ENCODE assay signal across 8 cellular contexts in genomic region chr1:112808861-112809684, GRCh38.
A peak's percentile ranks its signal among the peaks of the same experiment; 100 is the strongest.
DNase-seq lines count a peak whose midpoint lies in the region; ATAC-seq and TF ChIP-seq lines count a peak whose summit lies in the region.

No MANE protein-coding gene starts in this region.

- TF ChIP-seq POLR2A in lower leg skin (IDR thresholded peaks at IDR 0.05): no peak

- ATAC-seq in HG02588 (IDR thresholded peaks at IDR 0.05; ENCODE audit: unreplicated experiment): peak; percentile 58
- ATAC-seq in HG02884 (IDR thresholded peaks at IDR 0.05; ENCODE audit: unreplicated experiment): no peak

- DNase-seq in DMS53 (lab: John Stamatoyannopoulos, UW) (peak; percentile 77), NCI-H345 (lab: John Stamatoyannopoulos, UW) (peak; percentile 54), dermis blood vessel endothelial cell (peak; percentile 86), lower leg skin (ENCODE audit: low spot score in 2 of 2) (peak; percentile 47 to 92)
- peak; percentile 68 for DNase-seq in activated CD4-positive, alpha-beta T cell treated with anti-CD3 and anti-CD28 coated beads, Interleukin-2, amount 10 ng/mL, durations not matched to agents 7 days and 5 days
- peak; percentile 21 to 36 (median 35) for DNase-seq in stimulated activated CD4-positive, alpha-beta T cell treated with anti-CD3 and anti-CD28 coated beads, TNF-alpha, amount 100 ng/mL, for 4 hours (ENCODE audit: low read depth in 3 of 3)

- no peak overlapping the region for H3K4me3 Mint-ChIP-seq in activated CD4-positive, alpha-beta T cell treated with anti-CD3 and anti-CD28 coated beads, Interleukin-2, amount 10 ng/mL, durations not matched to agents 7 days and 5 days

- 20 to 21% methylated on average over 8 of the region's 8 CpGs for WGBS in lower leg skin, 2 donors

- peak in 1 of 3 donors; percentile 38 for TF ChIP-seq CTCF in lower leg skin (IDR thresholded peaks at IDR 0.05)

- H3K27me3 Mint-ChIP-seq in activated CD4-positive, alpha-beta T cell treated with anti-CD3 and anti-CD28 coated beads, Interleukin-2, amount 10 ng/mL, durations not matched to agents 7 days and 5 days: peaks cover 7% of the 10 kb centered on the region

- H3K4me3 ChIP-seq in lower leg skin (ENCODE audit: low read depth, poor library complexity, severe bottlenecking): no peak overlapping the region

- H3K4me1 Mint-ChIP-seq in activated CD4-positive, alpha-beta T cell treated with anti-CD3 and anti-CD28 coated beads, Interleukin-2, amount 10 ng/mL, durations not matched to agents 7 days and 5 days: no peaks in the 10 kb centered on the region

- no peak overlapping the region for H3K27ac Mint-ChIP-seq in activated CD4-positive, alpha-beta T cell treated with anti-CD3 and anti-CD28 coated beads, Interleukin-2, amount 10 ng/mL, durations not matched to agents 7 days and 5 days

- no peaks in the 10 kb centered on the region for H3K9me3 Mint-ChIP-seq in activated CD4-positive, alpha-beta T cell treated with anti-CD3 and anti-CD28 coated beads, Interleukin-2, amount 10 ng/mL, durations not matched to agents 7 days and 5 days

- CTCF ChIA-PET in activated CD4-positive, alpha-beta T cell treated with anti-CD3 and anti-CD28 coated beads, Interleukin-2, amount 10 ng/mL, durations not matched to agents 7 days and 5 days (lab: Charles Lee): no interaction called here

- no peaks in the 10 kb centered on the region for H3K36me3 Mint-ChIP-seq in activated CD4-positive, alpha-beta T cell treated with anti-CD3 and anti-CD28 coated beads, Interleukin-2, amount 10 ng/mL, durations not matched to agents 7 days and 5 days (ENCODE audit: low read depth)

- POLR2A ChIA-PET in activated CD4-positive, alpha-beta T cell treated with anti-CD3 and anti-CD28 coated beads, Interleukin-2, amount 10 ng/mL, durations not matched to agents 7 days and 5 days (lab: Charles Lee): no interaction called here

- intact Hi-C loops in lower leg skin (cut with DNase I; ENCODE audit: low total_unique reads): no loop called here

Comparison
In these comparisons a context has a peak if more than half of its experiments do, and no peak if none do; other contexts are left out.
1. DNase-seq: peak in every context shown above with its lines; median percentile 86 in dermis blood vessel endothelial cell; 77 in DMS53; 70 in lower leg skin; 68 in activated CD4-positive, alpha-beta T cell treated with anti-CD3 and anti-CD28 coated beads, Interleukin-2, amount 10 ng/mL, durations not matched to agents 7 days and 5 days; 54 in NCI-H345; 35 in stimulated activated CD4-positive, alpha-beta T cell treated with anti-CD3 and anti-CD28 coated beads, TNF-alpha, amount 100 ng/mL, for 4 hours.